Comparison of ENCODE assay signal across 8 cellular contexts in the genomic region with DNA sequence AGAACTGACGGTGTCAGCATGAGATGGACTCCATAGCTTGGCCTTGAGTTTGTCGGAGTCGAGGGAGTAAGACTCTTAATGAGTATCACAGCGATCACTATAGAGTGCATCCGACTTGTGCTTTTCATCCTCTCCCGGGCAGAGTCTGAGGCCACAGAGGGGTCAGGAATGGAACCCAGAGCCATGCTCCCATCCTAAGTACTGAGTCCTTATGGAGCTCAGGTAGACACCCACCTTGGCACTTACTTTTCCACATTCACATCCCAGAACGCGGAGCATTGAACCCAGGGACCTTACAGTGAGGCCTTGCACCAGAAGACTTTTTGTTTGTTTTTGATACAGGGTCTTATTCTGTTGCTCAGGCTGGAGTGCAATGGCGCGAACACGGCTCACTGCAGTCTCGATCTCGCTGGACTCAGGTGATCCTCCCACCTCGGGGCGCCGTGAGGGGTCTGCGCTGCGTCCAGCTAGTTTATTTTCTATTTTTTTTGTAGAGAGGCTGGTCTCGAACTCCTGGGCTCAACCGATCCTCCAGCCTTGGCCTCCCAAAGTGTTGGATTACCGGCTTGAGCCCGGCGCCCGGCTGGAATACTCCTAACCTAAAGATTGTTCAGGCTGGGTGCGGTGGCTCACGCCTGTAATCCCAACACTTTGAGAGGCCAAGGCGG. TPM values are rescaled to one million over a fixed set of nuclear protein-coding genes. Genes with fewer than 3 reads are reported as not detected.
DNase-seq lines count a peak whose midpoint lies in the region; FAIRE-seq and TF ChIP-seq lines count a peak whose summit lies in the region.

No MANE protein-coding gene starts in this region.

- peaks cover 67% of the 10 kb centered on the region for H3K79me2 ChIP-seq in astrocyte (ENCODE audit: insufficient read depth, low read length)

- H3K9me3 ChIP-seq in astrocyte (ENCODE audit: insufficient read depth, low read depth, low read length): no peaks in the 10 kb centered on the region
- no peaks in the 10 kb centered on the region for H3K9me3 ChIP-seq in kidney (ENCODE audit: control insufficient read depth in 1 of 2, low read length in 2 of 2)
- no peaks in the 10 kb centered on the region for H3K9me3 ChIP-seq in subcutaneous abdominal adipose tissue (ENCODE audit: control insufficient read depth in 5 of 5, low read length in 5 of 5)

- DNase-seq in activated naive CD4-positive, alpha-beta T cell treated with anti-CD3 and anti-CD28 coated beads, Interleukin-2, amount 50 U/mL, for 16 hours: no peak
- DNase-seq in Jurkat, Clone E6-1 (ENCODE audit: low read depth, low spot score): no peak
- DNase-seq in astrocyte (ENCODE audit: low read depth) (no peak), kidney (no peak), NCI-H2196 treated with DMSO at 0.1 percent for 48 hours (lab: John Stamatoyannopoulos, UW; ENCODE audit: unreplicated experiment) (no peak), AML-193 (lab: John Stamatoyannopoulos, UW) (no peak)

- H3K27ac ChIP-seq in astrocyte (ENCODE audit: low read depth, low read length) (peak overlapping the region; percentile 83), kidney (ENCODE audit: low read depth in 2 of 2, low read length in 2 of 2) (peak overlapping the region in 1 of 2 donors; percentile 6), subcutaneous abdominal adipose tissue (ENCODE audit: low read depth, low read length) (peak overlapping the region; percentile 30)

- no peaks in the 10 kb centered on the region for H3K27me3 Mint-ChIP-seq in activated naive CD4-positive, alpha-beta T cell treated with anti-CD3 and anti-CD28 coated beads, Interleukin-2, amount 50 U/mL, for 24 hours
- no peaks in the 10 kb centered on the region for H3K27me3 Mint-ChIP-seq in astrocyte (ENCODE audit: low read depth, unreplicated experiment)

- H3K9ac ChIP-seq in astrocyte (ENCODE audit: low read length) (peak overlapping the region; percentile 90), kidney (ENCODE audit: low read length in 2 of 2) (peak overlapping the region; percentile 70 to 77), subcutaneous abdominal adipose tissue (ENCODE audit: low read length in 5 of 5) (peak overlapping the region; percentile 81 to 95 (median 91))

- intact Hi-C loops in kidney (cut with DNase I): no loop called here

- H3K4me2 ChIP-seq in astrocyte (ENCODE audit: low read length): peak overlapping the region; percentile 86

- H3K4me1 ChIP-seq in astrocyte (ENCODE audit: insufficient read depth, low read length) (peaks cover 17% of the 10 kb centered on the region), kidney (ENCODE audit: control insufficient read depth in 1 of 2, insufficient read depth in 1 of 2, low read depth in 1 of 2, low read length in 2 of 2) (peaks cover 0 to 5% of the 10 kb centered on the region in 2 donors), subcutaneous abdominal adipose tissue (ENCODE audit: control insufficient read depth in 5 of 5, insufficient read depth in 5 of 5, low read length in 5 of 5) (peaks cover 6 to 34% (median 25%) of the 10 kb centered on the region in 5 donors)

- H3K4me3 ChIP-seq in Jurkat, Clone E6-1 (ENCODE audit: low read length): peak overlapping the region; percentile 89
- H3K4me3 ChIP-seq in astrocyte (ENCODE audit: insufficient read depth, low read depth, low read length) (peak overlapping the region; percentile 81), kidney (ENCODE audit: low read length in 2 of 2) (peak overlapping the region; percentile 50 to 69), subcutaneous abdominal adipose tissue (ENCODE audit: low read depth in 1 of 5, low read length in 5 of 5) (peak overlapping the region; percentile 79 to 87 (median 84))

- peaks cover under 1% of the 10 kb centered on the region for H3K36me3 Mint-ChIP-seq in activated naive CD4-positive, alpha-beta T cell treated with anti-CD3 and anti-CD28 coated beads, Interleukin-2, amount 50 U/mL, for 24 hours
- peaks cover 5% of the 10 kb centered on the region for H3K36me3 Mint-ChIP-seq in astrocyte (ENCODE audit: low read depth, unreplicated experiment)

- TF ChIP-seq CTCF in astrocyte (IDR thresholded peaks at IDR 0.05; ENCODE audit: insufficient read depth, low read depth, low read length) (no peak), kidney (IDR thresholded peaks at IDR 0.05; ENCODE audit: borderline replicate concordance, extremely low read depth, insufficient read depth) (no peak)

- no peaks in the 10 kb centered on the region for H3K27me3 ChIP-seq in astrocyte (ENCODE audit: insufficient read depth, low read length)
- no peaks in the 10 kb centered on the region for H3K27me3 ChIP-seq in subcutaneous abdominal adipose tissue (ENCODE audit: control insufficient read depth in 5 of 5, insufficient read depth in 4 of 5, low read length in 5 of 5)

- H3K27ac Mint-ChIP-seq in activated naive CD4-positive, alpha-beta T cell treated with anti-CD3 and anti-CD28 coated beads, Interleukin-2, amount 50 U/mL, for 24 hours: no peak overlapping the region
- peak overlapping the region; percentile 9 for H3K27ac Mint-ChIP-seq in astrocyte (ENCODE audit: unreplicated experiment)

- H4K20me1 ChIP-seq in astrocyte (ENCODE audit: insufficient read depth, low read length): peaks cover 47% of the 10 kb centered on the region

- peaks cover 7% of the 10 kb centered on the region for H3K36me3 ChIP-seq in astrocyte (ENCODE audit: insufficient read depth, low read length)
- peaks cover 0 to 4% of the 10 kb centered on the region in 2 donors for H3K36me3 ChIP-seq in kidney (ENCODE audit: control insufficient read depth in 1 of 2, insufficient read depth in 2 of 2, low read length in 2 of 2)
- peaks cover under 1 to 13% (median 7%) of the 10 kb centered on the region in 5 donors for H3K36me3 ChIP-seq in subcutaneous abdominal adipose tissue (ENCODE audit: control insufficient read depth in 5 of 5, insufficient read depth in 5 of 5, low read length in 5 of 5)

- H3K9me3 Mint-ChIP-seq in activated naive CD4-positive, alpha-beta T cell treated with anti-CD3 and anti-CD28 coated beads, Interleukin-2, amount 50 U/mL, for 24 hours: no peaks in the 10 kb centered on the region
- H3K9me3 Mint-ChIP-seq in astrocyte (ENCODE audit: unreplicated experiment): no peaks in the 10 kb centered on the region

- peak overlapping the region; percentile 94 for H2AFZ ChIP-seq in astrocyte (ENCODE audit: low read depth, low read length)

- FAIRE-seq in astrocyte (lab: Jason Lieb, UNC) (no peak), kidney (lab: Jason Lieb, UNC) (no peak)

- H3K4me1 Mint-ChIP-seq in activated naive CD4-positive, alpha-beta T cell treated with anti-CD3 and anti-CD28 coated beads, Interleukin-2, amount 50 U/mL, for 24 hours: peaks cover 46% of the 10 kb centered on the region
- peaks cover 37% of the 10 kb centered on the region for H3K4me1 Mint-ChIP-seq in astrocyte (ENCODE audit: low read depth, unreplicated experiment)

- peak overlapping the region; percentile 91 for H3K4me3 Mint-ChIP-seq in activated naive CD4-positive, alpha-beta T cell treated with anti-CD3 and anti-CD28 coated beads, Interleukin-2, amount 50 U/mL, for 24 hours
- H3K4me3 Mint-ChIP-seq in astrocyte (ENCODE audit: unreplicated experiment): peak overlapping the region; percentile 96

RNA-seq across cellular contexts. Expression of a gene that starts 0.7 kb away (rescaled TPM):
- 333 TPM for polyA plus RNA-seq in Jurkat, Clone E6-1 (2012; ENCODE audit: insufficient read depth, insufficient read length)
- total RNA-seq in astrocyte (216 and 223 TPM in 2 replicates), kidney (144 TPM)
- polyA plus RNA-seq in kidney (ENCODE audit: insufficient read depth, low read depth, low replicate concordance): 151 TPM

RNA-seq across cellular contexts. Expression of a gene that starts 24.0 kb away (rescaled TPM):
- 30.8 TPM for polyA plus RNA-seq in Jurkat, Clone E6-1 (2012; ENCODE audit: insufficient read depth, insufficient read length)
- 17.8 and 28.8 TPM in 2 replicates for total RNA-seq in astrocyte
- total RNA-seq in kidney: 39.4 TPM
- 13.7 TPM for polyA plus RNA-seq in kidney (ENCODE audit: insufficient read depth, low read depth, low replicate concordance)

RNA-seq across cellular contexts. Expression of a gene that starts 24.1 kb away (rescaled TPM):
- 61.3 TPM for polyA plus RNA-seq in Jurkat, Clone E6-1 (2012; ENCODE audit: insufficient read depth, insufficient read length)
- 43.6 and 54.0 TPM in 2 replicates for total RNA-seq in astrocyte
- total RNA-seq in kidney: 15.6 TPM
- polyA plus RNA-seq in kidney (ENCODE audit: insufficient read depth, low read depth, low replicate concordance): 28.2 TPM

RNA-seq across cellular contexts. Expression of a gene that starts 25.6 kb away (rescaled TPM):
- polyA plus RNA-seq in Jurkat, Clone E6-1 (2012; ENCODE audit: insufficient read depth, insufficient read length): 565 TPM
- total RNA-seq in astrocyte (490 and 500 TPM in 2 replicates), kidney (258 TPM)
- 757 TPM for polyA plus RNA-seq in kidney (ENCODE audit: insufficient read depth, low read depth, low replicate concordance)

RNA-seq across cellular contexts. Expression of a gene that starts 32.4 kb away (rescaled TPM):
- 778 TPM for polyA plus RNA-seq in Jurkat, Clone E6-1 (2012; ENCODE audit: insufficient read depth, insufficient read length)
- total RNA-seq in astrocyte (388 and 394 TPM in 2 replicates), kidney (331 TPM)
- polyA plus RNA-seq in kidney (ENCODE audit: insufficient read depth, low read depth, low replicate concordance): 1,697 TPM
